In the genomic region with DNA sequence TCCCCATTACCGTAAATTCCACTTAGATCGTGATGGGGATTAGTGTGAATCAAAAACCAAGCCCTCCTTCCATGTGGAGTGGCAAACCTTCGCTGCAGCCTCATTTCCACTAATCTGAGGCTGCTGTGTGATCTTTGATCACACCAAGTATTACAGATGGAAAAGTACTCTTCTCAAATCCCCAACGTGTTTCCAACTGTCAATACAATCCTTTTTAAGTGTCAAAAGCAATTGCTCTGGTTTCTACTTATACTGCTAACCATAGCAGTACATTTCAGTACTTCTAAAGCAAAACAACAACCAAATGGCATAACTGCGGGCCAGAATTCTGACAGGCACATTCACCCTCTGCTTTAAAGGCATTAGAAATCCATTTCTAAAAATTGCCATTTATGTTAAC, we compare ENCODE assay signal across 22 cellular contexts.
A peak's percentile ranks its signal among the peaks of the same experiment; 100 is the strongest.
DNase-seq lines count a peak whose midpoint lies in the region; TF ChIP-seq lines count a peak whose summit lies in the region.
"Had no signal": no experiment of that assay in that cellular context is flagged by ENCODE, and none has a peak within 500 bp of the region (broad histone marks: within the 10 kb centered on the region; RNA-seq: fewer than 3 reads in every experiment).

No MANE protein-coding gene starts in this region.

- DNase-seq in NCI-H524 (lab: John Stamatoyannopoulos, UW) (peak; percentile 92 to 96), NCI-H524 treated with DMSO at 0.1 percent for 48 hours (lab: John Stamatoyannopoulos, UW) (peak; percentile 94), glutamatergic neuron (no peak), EL (no peak), erythroblast (lab: John Stamatoyannopoulos, UW) (no peak), foreskin fibroblast (no peak)
- DNase-seq: 8988T; ACHN; BE2C; C1 segment of cervical spinal cord; CD4-positive, alpha-beta memory T cell; CD4-positive, CD25-positive, alpha-beta regulatory T cell; CD8-positive, alpha-beta memory T cell; COR-L47; DMS 273 treated with DMSO at 0.1 percent for 48 hours; DMS153; DMS53; DMS79; DND-41; GF-D8 had no signal

- no peak overlapping the region for H3K4me3 Mint-ChIP-seq in glutamatergic neuron (ENCODE audit: unreplicated experiment)
- H3K4me3 Mint-ChIP-seq: CD14-positive monocyte; CD4-positive, alpha-beta memory T cell; CD4-positive, CD25-positive, alpha-beta regulatory T cell; CD8-positive, alpha-beta memory T cell had no signal

- H3K4me3 ChIP-seq in foreskin fibroblast (ENCODE audit: low read depth in 1 of 2, low read length in 2 of 2): no peak overlapping the region
- H3K4me3 ChIP-seq: BLaER1 had no signal

- no peak for TF ChIP-seq POLR2A in erythroblast (IDR thresholded peaks at IDR 0.05; ENCODE audit: low read length)

- H3K27ac Mint-ChIP-seq in glutamatergic neuron (ENCODE audit: unreplicated experiment): peak overlapping the region; percentile 86
- H3K27ac Mint-ChIP-seq: CD14-positive monocyte; CD4-positive, alpha-beta memory T cell; CD4-positive, CD25-positive, alpha-beta regulatory T cell; CD8-positive, alpha-beta memory T cell had no signal

- peaks cover 14% of the 10 kb centered on the region for H3K4me1 Mint-ChIP-seq in glutamatergic neuron (ENCODE audit: low read depth, unreplicated experiment)
- H3K4me1 Mint-ChIP-seq: CD14-positive monocyte; CD4-positive, alpha-beta memory T cell; CD4-positive, CD25-positive, alpha-beta regulatory T cell; CD8-positive, alpha-beta memory T cell had no signal

- H3K9me3 Mint-ChIP-seq in glutamatergic neuron (ENCODE audit: unreplicated experiment): peaks cover 1% of the 10 kb centered on the region

- H3K36me3 Mint-ChIP-seq in glutamatergic neuron (ENCODE audit: unreplicated experiment): no peaks in the 10 kb centered on the region
- H3K36me3 Mint-ChIP-seq: CD14-positive monocyte; CD4-positive, alpha-beta memory T cell; CD4-positive, CD25-positive, alpha-beta regulatory T cell; CD8-positive, alpha-beta memory T cell had no signal

- H3K27me3 Mint-ChIP-seq in glutamatergic neuron (ENCODE audit: unreplicated experiment): no peaks in the 10 kb centered on the region
- H3K27me3 Mint-ChIP-seq: CD4-positive, alpha-beta memory T cell; CD8-positive, alpha-beta memory T cell had no signal

- no peak for TF ChIP-seq CTCF in glutamatergic neuron (IDR thresholded peaks at IDR 0.05; ENCODE audit: partially characterized antibody, unreplicated experiment)
- no peak for TF ChIP-seq CTCF in foreskin fibroblast (IDR thresholded peaks at IDR 0.05; ENCODE audit: low read depth, low read length)

Comparison
In these comparisons a context has a peak if more than half of its experiments do, and no peak if none do; other contexts are left out.
1. DNase-seq: peak in NCI-H524 (2 of 2) and NCI-H524 treated with DMSO at 0.1 percent for 48 hours (single experiment); none in glutamatergic neuron (single experiment), EL (single experiment), erythroblast (0 of 2) and foreskin fibroblast (0 of 2).